Comparison of ENCODE assay signal across 8 cellular contexts in the genomic region with DNA sequence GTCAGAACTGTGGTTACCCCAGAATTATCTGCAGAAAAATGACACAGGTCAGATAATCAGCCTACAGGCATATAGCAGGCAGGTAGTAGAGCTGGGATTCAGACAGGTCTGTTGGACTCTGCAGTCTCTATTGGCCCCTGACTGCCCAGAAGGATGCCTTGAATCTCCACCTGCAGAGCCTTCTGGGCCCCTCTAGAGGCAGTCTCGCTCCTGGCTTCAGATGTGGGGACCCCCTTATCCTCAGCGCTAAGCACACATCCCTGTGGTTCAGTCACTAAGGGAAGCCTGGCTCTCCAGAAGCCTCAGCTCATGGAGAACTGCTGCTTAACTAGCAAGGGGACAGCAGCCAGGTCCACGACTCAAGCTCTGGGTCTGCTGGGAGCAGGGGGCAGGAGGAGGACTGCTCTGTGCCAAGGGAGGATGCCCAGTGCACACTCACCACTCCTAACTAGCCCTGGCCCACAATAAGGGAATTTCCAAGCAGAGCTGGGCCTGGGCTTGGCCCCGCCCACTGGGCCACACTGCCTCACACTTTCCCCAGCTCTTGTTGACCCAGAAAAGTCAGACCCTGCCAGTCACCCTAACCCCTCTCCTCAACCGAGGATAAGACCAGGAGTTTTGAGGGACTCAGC. TPM values are rescaled to one million over a fixed set of nuclear protein-coding genes. Genes with fewer than 3 reads are reported as not detected.
DNase-seq lines count a peak whose midpoint lies in the region; ATAC-seq and TF ChIP-seq lines count a peak whose summit lies in the region.

No MANE protein-coding gene starts in this region.

- DNase-seq in GM03348 (ENCODE audit: low spot score) = peak; percentile 50
- DNase-seq in NB4 (ENCODE audit: low read depth) = no peak
- no peak for DNase-seq in central memory CD8-positive, alpha-beta T cell (ENCODE audit: low spot score in 2 of 2)
- no peak for DNase-seq in psoas muscle
- DNase-seq in GDM1 (lab: John Stamatoyannopoulos, UW) = no peak
- no peak for DNase-seq in glutamatergic neuron
- no peak for DNase-seq in NOMO-1 treated with dmso at 0.1 percent for 144 hours (lab: John Stamatoyannopoulos, UW; ENCODE audit: unreplicated experiment)

- H3K9me3 ChIP-seq in psoas muscle = no peaks in the 10 kb centered on the region

- H3K4me1 ChIP-seq in psoas muscle = peaks cover 78% of the 10 kb centered on the region

- no peak for ATAC-seq in central memory CD8-positive, alpha-beta T cell (replicated peaks; ENCODE audit: extremely low read depth, poor library complexity, severe bottlenecking)
- ATAC-seq in psoas muscle (no peak), HG02642 (IDR thresholded peaks at IDR 0.05; ENCODE audit: poor library complexity, unreplicated experiment) (no peak)

- no peaks in the 10 kb centered on the region for H3K27me3 Mint-ChIP-seq in central memory CD8-positive, alpha-beta T cell
- H3K27me3 Mint-ChIP-seq in glutamatergic neuron (ENCODE audit: unreplicated experiment) = peaks cover 4% of the 10 kb centered on the region

- WGBS in psoas muscle, 3 donors = 52 to 67% (median 66%) methylated on average over 4 to 5 of the region's 5 CpGs

- no peak for TF ChIP-seq POLR2A in NB4 (IDR thresholded peaks at IDR 0.05; ENCODE audit: extremely low read depth, insufficient read length)

- peaks cover 10% of the 10 kb centered on the region for H3K36me3 Mint-ChIP-seq in central memory CD8-positive, alpha-beta T cell (ENCODE audit: insufficient read depth)
- no peaks in the 10 kb centered on the region for H3K36me3 Mint-ChIP-seq in glutamatergic neuron (ENCODE audit: unreplicated experiment)

- H3K4me3 Mint-ChIP-seq in central memory CD8-positive, alpha-beta T cell = peak overlapping the region; percentile 76
- H3K4me3 Mint-ChIP-seq in glutamatergic neuron (ENCODE audit: unreplicated experiment) = no peak overlapping the region

- peaks cover 38% of the 10 kb centered on the region for H3K4me1 Mint-ChIP-seq in central memory CD8-positive, alpha-beta T cell
- peaks cover 19% of the 10 kb centered on the region for H3K4me1 Mint-ChIP-seq in glutamatergic neuron (ENCODE audit: low read depth, unreplicated experiment)

- TF ChIP-seq CTCF in NB4 (IDR thresholded peaks at IDR 0.05; ENCODE audit: low read depth, low read length) = peak; percentile 7
- TF ChIP-seq CTCF in psoas muscle (IDR thresholded peaks at IDR 0.05) = no peak
- no peak for TF ChIP-seq CTCF in glutamatergic neuron (IDR thresholded peaks at IDR 0.05; ENCODE audit: partially characterized antibody, unreplicated experiment)

- H3K27ac ChIP-seq in psoas muscle = peak overlapping the region; percentile 83

- no peaks in the 10 kb centered on the region for H3K9me3 Mint-ChIP-seq in central memory CD8-positive, alpha-beta T cell
- peaks cover 1% of the 10 kb centered on the region for H3K9me3 Mint-ChIP-seq in glutamatergic neuron (ENCODE audit: unreplicated experiment)

- no peaks in the 10 kb centered on the region for H3K27me3 ChIP-seq in psoas muscle (ENCODE audit: insufficient read depth in 3 of 3, low read length in 2 of 3)

- intact Hi-C loops in psoas muscle (cut with DNase I) = no loop called here

- H3K36me3 ChIP-seq in psoas muscle (ENCODE audit: insufficient read depth in 1 of 2, low read depth in 1 of 2) = no peaks in the 10 kb centered on the region

- peak overlapping the region; percentile 99 for H3K27ac Mint-ChIP-seq in central memory CD8-positive, alpha-beta T cell (ENCODE audit: low read depth)
- H3K27ac Mint-ChIP-seq in glutamatergic neuron (ENCODE audit: unreplicated experiment) = no peak overlapping the region

- no peak overlapping the region for H3K4me3 ChIP-seq in NB4 (ENCODE audit: low read depth, low read length)
- no peak overlapping the region for H3K4me3 ChIP-seq in psoas muscle

RNA-seq across cellular contexts. Expression of gene SLC9A1, which starts 18.9 kb away (rescaled TPM):
- total RNA-seq in psoas muscle (10 to 100 TPM in 1 of 4 donors, 1 to 10 TPM in 3; 5.2 to 14.3 (median 7.7) TPM), glutamatergic neuron (ENCODE audit: unreplicated experiment) (16.7 TPM)
- polyA plus RNA-seq in psoas muscle = 10 to 100 TPM in 1 of 3 donors, 1 to 10 TPM in 2; 2.3 to 17.0 (median 3.8) TPM
